Comparison of ENCODE assay signal across 6 cellular contexts in the genomic region with DNA sequence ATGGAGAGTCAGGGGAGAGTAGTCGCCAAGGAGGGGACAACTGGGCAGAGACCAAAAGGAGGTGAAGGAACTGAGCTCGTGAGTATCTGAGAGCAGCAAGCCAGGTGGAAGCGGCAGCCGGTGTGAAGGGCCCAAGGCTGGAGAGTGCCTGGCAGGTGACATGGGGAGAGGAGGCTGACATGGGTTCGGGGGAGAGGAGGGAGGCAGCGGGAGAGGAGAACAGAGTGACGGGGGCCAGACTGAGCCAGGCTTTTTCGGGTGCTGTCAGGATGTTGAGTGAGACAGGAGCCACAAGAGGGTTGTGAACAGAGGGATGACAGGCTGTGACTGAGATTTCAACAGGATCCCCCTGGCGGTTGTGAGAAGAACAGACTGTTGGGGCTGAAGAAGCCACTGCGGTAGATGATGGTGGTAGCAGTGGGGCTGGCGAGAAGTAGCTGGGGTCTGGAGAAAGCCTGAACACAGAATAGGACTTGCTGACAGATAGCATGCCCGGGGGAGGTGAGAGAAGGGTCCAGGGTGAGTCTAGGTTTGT. TPM values are rescaled to one million over a fixed set of nuclear protein-coding genes. Genes with fewer than 3 reads are reported as not detected.
A peak's percentile ranks its signal among the peaks of the same experiment; 100 is the strongest.
DNase-seq lines count a peak whose midpoint lies in the region; TF ChIP-seq lines count a peak whose summit lies in the region.

No MANE protein-coding gene starts in this region.

- H4K20me1 ChIP-seq in Loucy (ENCODE audit: insufficient read depth, low read length, poor library complexity, severe bottlenecking) (peaks cover 21% of the 10 kb centered on the region), fibroblast of lung (ENCODE audit: control insufficient read depth, extremely low read depth, insufficient read depth, low read length) (no peaks in the 10 kb centered on the region)

- no peak overlapping the region for H3K27ac ChIP-seq in fibroblast of lung (ENCODE audit: insufficient read depth, low read length)

- H3K9me2 ChIP-seq in Loucy (replicated peaks; ENCODE audit: low read depth, low read length), result no peaks in the 10 kb centered on the region

- TF ChIP-seq CTCF in AG09319 (IDR thresholded peaks at IDR 0.05; ENCODE audit: low read depth, low read length) (peak; percentile 40), Loucy (conservative IDR thresholded peaks at IDR 0.05; ENCODE audit: low read length) (peak; percentile 47), fibroblast of lung (conservative IDR thresholded peaks at IDR 0.05 in 1 of 2, IDR thresholded peaks at IDR 0.05 in 1 of 2; ENCODE audit: low read depth in 1 of 2, low read length in 2 of 2) (peak; percentile 57)

- H3K4me2 ChIP-seq in Loucy (ENCODE audit: low read depth, low read length, poor library complexity, severe bottlenecking) (no peak overlapping the region), fibroblast of lung (ENCODE audit: extremely low read depth, insufficient read depth, low read length) (no peak overlapping the region)

- H3K27me3 ChIP-seq in Loucy (ENCODE audit: insufficient read depth, low read length, poor library complexity, severe bottlenecking) (no peaks in the 10 kb centered on the region), fibroblast of lung (ENCODE audit: control insufficient read depth, insufficient read depth, low read length) (no peaks in the 10 kb centered on the region)

- no peaks in the 10 kb centered on the region for H3F3A ChIP-seq in Loucy (ENCODE audit: low read depth)

- DNase-seq in AG09319 (ENCODE audit: extremely low read depth, low read depth), result no peak
- peak; percentile 16 to 45 for DNase-seq in fibroblast of lung (ENCODE audit: low read depth in 2 of 2)
- DNase-seq in GOT3 (lab: John Stamatoyannopoulos, UW), result no peak
- no peak for DNase-seq in effector CD4-positive, alpha-beta T cell
- DNase-seq in midbrain (lab: John Stamatoyannopoulos, UW), result no peak

- H3K79me2 ChIP-seq in Loucy (ENCODE audit: insufficient read depth, low read length) (peaks cover 34% of the 10 kb centered on the region; the same call in 1 of the 2 replicates), fibroblast of lung (ENCODE audit: control insufficient read depth, insufficient read depth, low read length) (peaks cover 30% of the 10 kb centered on the region)

- peaks cover 20% of the 10 kb centered on the region; the same call in 1 of the 2 replicates for H3K36me3 ChIP-seq in Loucy (ENCODE audit: insufficient read depth, low read length)
- H3K36me3 ChIP-seq in fibroblast of lung (ENCODE audit: control insufficient read depth, insufficient read depth, low read length), result peaks cover 6% of the 10 kb centered on the region

- H3K4me3 ChIP-seq in Loucy (ENCODE audit: low read length, poor library complexity, severe bottlenecking), result no peak overlapping the region
- no peak overlapping the region for H3K4me3 ChIP-seq in fibroblast of lung (replicated peaks in 1 of 4; ENCODE audit: control extremely low read depth in 1 of 4, insufficient read depth in 1 of 4, low read depth in 3 of 4, low read length in 4 of 4)

- H2AFZ ChIP-seq in Loucy (ENCODE audit: low read length) (no peak overlapping the region), fibroblast of lung (ENCODE audit: low read length) (no peak overlapping the region)

- H3K4me1 ChIP-seq in Loucy (ENCODE audit: insufficient read depth, low read length, poor library complexity, severe bottlenecking), result peaks cover 11% of the 10 kb centered on the region
- peaks cover 6% of the 10 kb centered on the region for H3K4me1 ChIP-seq in fibroblast of lung (ENCODE audit: control insufficient read depth, extremely low read depth, insufficient read depth, low read length)

- H3K9me3 ChIP-seq in Loucy (ENCODE audit: insufficient read depth, low read depth, low read length), result no peaks in the 10 kb centered on the region
- no peaks in the 10 kb centered on the region for H3K9me3 ChIP-seq in fibroblast of lung (ENCODE audit: control insufficient read depth, insufficient read depth, low read depth, low read length)

- no peak overlapping the region for H3K9ac ChIP-seq in Loucy (ENCODE audit: low read depth, low read length, poor library complexity, severe bottlenecking)
- H3K9ac ChIP-seq in fibroblast of lung (ENCODE audit: insufficient read depth, low read length), result no peak overlapping the region

RNA-seq across cellular contexts. Expression of gene ELK1, which starts 5.7 kb away (rescaled TPM):
- total RNA-seq in fibroblast of lung, result 13.9 and 14.4 TPM in 2 replicates
- polyA plus RNA-seq in fibroblast of lung, result 25.3 and 27.5 TPM in 2 replicates
- 27.8 and 36.7 TPM in 2 replicates for polyA plus RNA-seq in fibroblast of lung (2012)
- 32.3 and 51.8 TPM in 2 replicates for polyA minus RNA-seq in fibroblast of lung (ENCODE audit: low replicate concordance)

RNA-seq across cellular contexts. Expression of gene UXT, which starts 14.4 kb away (rescaled TPM):
- total RNA-seq in fibroblast of lung, result 111 and 143 TPM in 2 replicates
- 114 and 141 TPM in 2 replicates for polyA plus RNA-seq in fibroblast of lung
- 154 TPM in 2 replicates for polyA plus RNA-seq in fibroblast of lung (2012)
- polyA minus RNA-seq in fibroblast of lung (ENCODE audit: low replicate concordance), result 37.4 and 38.1 TPM in 2 replicates

RNA-seq across cellular contexts. Expression of gene CFP, which starts 14.9 kb away (rescaled TPM):
- under 0.01 and 0.17 TPM in 2 replicates for total RNA-seq in fibroblast of lung
- polyA plus RNA-seq in fibroblast of lung, result 0.08 and 0.17 TPM in 2 replicates
- 0.52 and 0.71 TPM in 2 replicates for polyA plus RNA-seq in fibroblast of lung (2012)
- polyA minus RNA-seq in fibroblast of lung (ENCODE audit: low replicate concordance), result not detected in 2 replicates

RNA-seq across cellular contexts. Expression of gene SYN1, which starts 25.0 kb away (rescaled TPM):
- total RNA-seq in fibroblast of lung, result under 0.01 and 0.17 TPM in 2 replicates
- 0.56 and 1.4 TPM in 2 replicates for polyA plus RNA-seq in fibroblast of lung
- 1.0 and 1.9 TPM in 2 replicates for polyA plus RNA-seq in fibroblast of lung (2012)
- 2.2 and 11.2 TPM in 2 replicates for polyA minus RNA-seq in fibroblast of lung (ENCODE audit: low replicate concordance)

Comparison
In these comparisons a context has a peak if more than half of its experiments do, and no peak if none do; other contexts are left out.
1. DNase-seq: peak in fibroblast of lung (2 of 2); none in AG09319 (single experiment), GOT3 (single experiment), effector CD4-positive, alpha-beta T cell (single experiment) and midbrain (single experiment).
2. Peak in every context shown above with its lines, with median percentiles within 50 percentile points of each other: CTCF ChIP-seq.